ENCODE assay signal across 1 cellular context in the genomic region with DNA sequence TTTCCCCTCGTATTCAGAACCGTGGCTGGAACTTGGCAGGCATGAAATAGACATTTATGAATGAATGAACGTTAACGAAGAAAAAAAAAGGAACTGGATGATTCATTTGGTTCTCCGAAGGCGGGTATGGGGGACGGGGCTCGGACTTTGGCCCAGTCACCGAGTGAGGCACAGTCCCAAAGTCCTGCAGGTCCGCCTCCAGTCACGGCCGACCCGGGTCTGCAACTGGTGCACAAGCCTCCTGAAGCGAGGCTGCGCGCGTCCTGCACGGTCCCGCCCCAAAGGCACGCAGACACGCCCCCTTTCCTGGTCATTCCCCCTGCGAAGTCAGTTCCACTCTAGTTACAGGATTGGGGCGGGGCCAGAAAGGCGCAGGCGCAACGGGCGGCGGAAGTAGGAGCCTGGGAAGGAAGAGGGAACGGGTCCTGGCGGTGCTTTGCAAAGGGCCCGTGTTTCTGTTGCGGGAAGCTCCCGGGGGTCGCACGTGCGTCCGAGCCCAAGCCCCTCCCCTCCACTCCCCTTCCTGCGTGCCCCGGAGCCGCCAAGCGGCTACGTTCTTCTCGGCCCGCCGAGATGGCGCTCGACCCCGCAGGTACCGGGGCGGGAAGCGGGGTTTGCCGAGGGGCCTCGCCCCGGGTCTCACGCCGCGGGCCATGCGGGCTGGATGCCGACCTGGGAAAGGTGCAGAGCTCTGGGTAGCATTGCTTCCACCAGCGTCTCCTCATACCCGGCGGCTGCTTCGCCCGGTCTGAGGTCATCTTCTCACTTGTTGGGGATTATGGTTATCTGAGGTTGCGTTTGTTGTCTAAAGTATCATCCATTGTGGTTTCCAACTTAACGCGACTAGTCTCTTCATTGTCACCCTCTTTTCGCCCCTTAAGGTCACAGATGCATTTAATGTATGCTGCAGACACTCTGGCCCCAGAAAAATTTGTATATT.
TF ChIP-seq lines count a peak whose summit lies in the region.

A gene with protein sequence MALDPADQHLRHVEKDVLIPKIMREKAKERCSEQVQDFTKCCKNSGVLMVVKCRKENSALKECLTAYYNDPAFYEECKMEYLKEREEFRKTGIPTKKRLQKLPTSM (plus strand): TSS at position 399 of the 940 bp plus-strand sequence. CDS start 175 bp downstream, at position 574.

TF ChIP-seq in HepG2, 621 proteins besides CTCF, POLR2A, EP300 and RAD21 (continued from another document and continues in another):
- TF ChIP-seq, protein P1, sequence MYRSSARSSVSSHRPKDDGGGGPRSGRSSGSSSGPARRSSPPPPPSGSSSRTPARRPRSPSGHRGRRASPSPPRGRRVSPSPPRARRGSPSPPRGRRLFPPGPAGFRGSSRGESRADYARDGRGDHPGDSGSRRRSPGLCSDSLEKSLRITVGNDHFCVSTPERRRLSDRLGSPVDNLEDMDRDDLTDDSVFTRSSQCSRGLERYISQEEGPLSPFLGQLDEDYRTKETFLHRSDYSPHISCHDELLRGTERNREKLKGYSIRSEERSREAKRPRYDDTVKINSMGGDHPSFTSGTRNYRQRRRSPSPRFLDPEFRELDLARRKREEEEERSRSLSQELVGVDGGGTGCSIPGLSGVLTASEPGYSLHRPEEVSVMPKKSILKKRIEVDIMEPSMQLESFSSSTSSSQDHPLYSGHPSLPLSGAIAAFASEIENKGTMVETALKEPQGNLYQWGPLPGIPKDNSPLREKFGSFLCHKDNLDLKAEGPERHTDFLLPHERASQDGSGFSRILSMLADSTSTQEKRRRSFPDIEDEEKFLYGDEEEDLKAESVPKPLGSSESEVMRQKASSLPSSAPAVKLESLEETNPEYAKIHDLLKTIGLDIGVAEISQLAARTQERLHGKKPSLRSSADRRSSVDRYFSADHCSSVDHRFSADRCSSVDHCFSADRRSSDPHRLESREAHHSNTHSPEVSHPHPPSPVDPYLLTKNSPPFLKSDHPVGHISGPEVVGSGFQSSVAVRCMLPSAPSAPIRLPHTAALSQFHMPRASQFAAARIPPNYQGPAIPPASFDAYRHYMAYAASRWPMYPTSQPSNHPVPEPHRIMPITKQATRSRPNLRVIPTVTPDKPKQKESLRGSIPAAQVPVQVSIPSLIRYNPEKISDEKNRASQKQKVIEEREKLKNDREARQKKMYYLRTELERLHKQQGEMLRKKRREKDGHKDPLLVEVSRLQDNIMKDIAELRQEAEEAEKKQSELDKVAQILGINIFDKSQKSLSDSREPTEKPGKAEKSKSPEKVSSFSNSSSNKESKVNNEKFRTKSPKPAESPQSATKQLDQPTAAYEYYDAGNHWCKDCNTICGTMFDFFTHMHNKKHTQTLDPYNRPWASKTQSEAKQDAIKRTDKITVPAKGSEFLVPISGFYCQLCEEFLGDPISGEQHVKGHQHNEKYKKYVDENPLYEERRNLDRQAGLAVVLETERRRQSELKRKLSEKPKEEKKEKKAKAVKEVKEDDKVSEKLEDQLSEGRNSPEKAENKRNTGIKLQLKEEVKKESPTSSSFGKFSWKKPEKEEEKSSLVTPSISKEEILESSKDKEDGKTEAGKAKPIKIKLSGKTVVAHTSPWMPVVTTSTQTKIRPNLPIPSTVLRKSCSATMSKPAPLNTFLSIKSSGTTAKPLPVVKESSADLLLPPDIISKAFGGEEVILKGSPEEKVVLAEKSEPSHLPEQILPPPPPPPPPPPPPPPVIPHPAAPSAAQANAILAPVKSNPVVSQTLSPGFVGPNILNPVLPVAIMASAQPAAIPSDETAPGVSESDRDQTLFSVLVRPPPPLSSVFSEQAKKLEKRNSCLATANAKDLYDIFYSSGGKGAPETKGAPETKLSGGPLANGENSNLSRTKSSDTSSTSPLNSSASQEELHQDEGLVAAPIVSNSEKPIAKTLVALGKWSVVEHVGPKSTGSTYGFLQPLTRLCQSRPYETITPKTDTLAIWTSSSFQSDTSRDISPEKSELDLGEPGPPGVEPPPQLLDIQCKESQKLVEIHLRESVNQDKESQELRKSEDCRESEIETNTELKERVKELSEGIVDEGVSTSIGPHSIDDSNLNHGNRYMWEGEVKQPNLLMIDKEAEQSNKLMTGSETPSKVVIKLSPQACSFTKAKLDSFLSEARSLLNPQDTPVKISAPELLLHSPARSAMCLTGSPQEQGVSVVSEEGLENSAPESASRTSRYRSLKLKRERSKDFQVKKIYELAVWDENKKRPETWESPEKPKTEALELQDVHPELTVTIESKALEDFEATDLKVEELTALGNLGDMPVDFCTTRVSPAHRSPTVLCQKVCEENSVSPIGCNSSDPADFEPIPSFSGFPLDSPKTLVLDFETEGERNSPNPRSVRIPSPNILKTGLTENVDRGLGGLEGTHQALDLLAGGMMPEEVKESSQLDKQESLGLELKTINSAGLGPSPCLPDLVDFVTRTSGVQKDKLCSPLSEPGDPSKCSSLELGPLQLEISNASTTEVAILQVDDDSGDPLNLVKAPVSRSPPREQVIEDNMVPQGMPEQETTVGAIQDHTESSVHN (CRISPR knock-in tag; IDR thresholded peaks at IDR 0.05), result peak; percentile 55; the same call in 1 of the 2 replicates
- TF ChIP-seq CAMTA2 (CRISPR knock-in tag; IDR thresholded peaks at IDR 0.05; ENCODE audit: borderline replicate concordance) (peak; percentile 91; the same call in 1 of the 2 replicates), AHR (CRISPR knock-in tag; IDR thresholded peaks at IDR 0.05) (peak; percentile 83; the same call in 1 of the 2 replicates), IRX3 (CRISPR knock-in tag; IDR thresholded peaks at IDR 0.05; ENCODE audit: borderline replicate concordance, low read depth) (0 out of 2 replicates have a peak, but pooled peaks have one; percentile 88), ZNF83 (CRISPR knock-in tag; IDR thresholded peaks at IDR 0.05; ENCODE audit: borderline replicate concordance) (no peak), ZSCAN31 (CRISPR knock-in tag; IDR thresholded peaks at IDR 0.05; ENCODE audit: low read depth) (peak; percentile 93; the same call in 1 of the 2 replicates), ZMYM2 (CRISPR knock-in tag; IDR thresholded peaks at IDR 0.05) (peak; percentile 60; the same call in 1 of the 2 replicates), HNRNPL (IDR thresholded peaks at IDR 0.05; ENCODE audit: low read depth, low read length) (0 out of 2 replicates have a peak, but pooled peaks have one; percentile 18), POLR2G (IDR thresholded peaks at IDR 0.05; ENCODE audit: low read depth, low read length) (peak; percentile 96), MXD4 (CRISPR knock-in tag; IDR thresholded peaks at IDR 0.05) (peak; percentile 78; the same call in 1 of the 2 replicates), MXI1 (IDR thresholded peaks at IDR 0.05; ENCODE audit: borderline replicate concordance, low read depth, low read length) (peak; percentile 58; the same call in 2 of the 3 replicates), TAF1 (CRISPR knock-in tag; IDR thresholded peaks at IDR 0.05) (peak; percentile 96), ZNF138 (CRISPR knock-in tag; IDR thresholded peaks at IDR 0.05; ENCODE audit: low read depth) (peak; percentile 71; the same call in 1 of the 2 replicates), ZNF329 (CRISPR knock-in tag; IDR thresholded peaks at IDR 0.05; ENCODE audit: low read depth) (peak; percentile 70), ZNF709 (CRISPR knock-in tag; IDR thresholded peaks at IDR 0.05) (peak; percentile 95; the same call in 1 of the 2 replicates), ZC3H4 (CRISPR knock-in tag; IDR thresholded peaks at IDR 0.05; ENCODE audit: borderline replicate concordance) (no peak), RXRA (CRISPR knock-in tag; IDR thresholded peaks at IDR 0.05) (peak; percentile 71), CREM (IDR thresholded peaks at IDR 0.05) (no peak), CREM (CRISPR knock-in tag; IDR thresholded peaks at IDR 0.05) (no peak), KLF15 (CRISPR knock-in tag; IDR thresholded peaks at IDR 0.05; ENCODE audit: borderline replicate concordance) (peak; percentile 88; the same call in 1 of the 2 replicates), ZSCAN22 (CRISPR knock-in tag; IDR thresholded peaks at IDR 0.05) (peak; percentile 78; the same call in 1 of the 2 replicates), PRPF4 (IDR thresholded peaks at IDR 0.05; ENCODE audit: low read depth, low read length, poor library complexity, severe bottlenecking) (no peak)
- TF ChIP-seq, protein P2, sequence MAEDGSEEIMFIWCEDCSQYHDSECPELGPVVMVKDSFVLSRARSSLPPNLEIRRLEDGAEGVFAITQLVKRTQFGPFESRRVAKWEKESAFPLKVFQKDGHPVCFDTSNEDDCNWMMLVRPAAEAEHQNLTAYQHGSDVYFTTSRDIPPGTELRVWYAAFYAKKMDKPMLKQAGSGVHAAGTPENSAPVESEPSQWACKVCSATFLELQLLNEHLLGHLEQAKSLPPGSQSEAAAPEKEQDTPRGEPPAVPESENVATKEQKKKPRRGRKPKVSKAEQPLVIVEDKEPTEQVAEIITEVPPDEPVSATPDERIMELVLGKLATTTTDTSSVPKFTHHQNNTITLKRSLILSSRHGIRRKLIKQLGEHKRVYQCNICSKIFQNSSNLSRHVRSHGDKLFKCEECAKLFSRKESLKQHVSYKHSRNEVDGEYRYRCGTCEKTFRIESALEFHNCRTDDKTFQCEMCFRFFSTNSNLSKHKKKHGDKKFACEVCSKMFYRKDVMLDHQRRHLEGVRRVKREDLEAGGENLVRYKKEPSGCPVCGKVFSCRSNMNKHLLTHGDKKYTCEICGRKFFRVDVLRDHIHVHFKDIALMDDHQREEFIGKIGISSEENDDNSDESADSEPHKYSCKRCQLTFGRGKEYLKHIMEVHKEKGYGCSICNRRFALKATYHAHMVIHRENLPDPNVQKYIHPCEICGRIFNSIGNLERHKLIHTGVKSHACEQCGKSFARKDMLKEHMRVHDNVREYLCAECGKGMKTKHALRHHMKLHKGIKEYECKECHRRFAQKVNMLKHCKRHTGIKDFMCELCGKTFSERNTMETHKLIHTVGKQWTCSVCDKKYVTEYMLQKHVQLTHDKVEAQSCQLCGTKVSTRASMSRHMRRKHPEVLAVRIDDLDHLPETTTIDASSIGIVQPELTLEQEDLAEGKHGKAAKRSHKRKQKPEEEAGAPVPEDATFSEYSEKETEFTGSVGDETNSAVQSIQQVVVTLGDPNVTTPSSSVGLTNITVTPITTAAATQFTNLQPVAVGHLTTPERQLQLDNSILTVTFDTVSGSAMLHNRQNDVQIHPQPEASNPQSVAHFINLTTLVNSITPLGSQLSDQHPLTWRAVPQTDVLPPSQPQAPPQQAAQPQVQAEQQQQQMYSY (CRISPR knock-in tag; IDR thresholded peaks at IDR 0.05), result peak; percentile 54; the same call in 1 of the 2 replicates
- TF ChIP-seq, protein P3, sequence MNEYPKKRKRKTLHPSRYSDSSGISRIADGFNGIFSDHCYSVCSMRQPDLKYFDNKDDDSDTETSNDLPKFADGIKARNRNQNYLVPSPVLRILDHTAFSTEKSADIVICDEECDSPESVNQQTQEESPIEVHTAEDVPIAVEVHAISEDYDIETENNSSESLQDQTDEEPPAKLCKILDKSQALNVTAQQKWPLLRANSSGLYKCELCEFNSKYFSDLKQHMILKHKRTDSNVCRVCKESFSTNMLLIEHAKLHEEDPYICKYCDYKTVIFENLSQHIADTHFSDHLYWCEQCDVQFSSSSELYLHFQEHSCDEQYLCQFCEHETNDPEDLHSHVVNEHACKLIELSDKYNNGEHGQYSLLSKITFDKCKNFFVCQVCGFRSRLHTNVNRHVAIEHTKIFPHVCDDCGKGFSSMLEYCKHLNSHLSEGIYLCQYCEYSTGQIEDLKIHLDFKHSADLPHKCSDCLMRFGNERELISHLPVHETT (CRISPR knock-in tag; conservative IDR thresholded peaks at IDR 0.05), result peak; percentile 51; the same call in 1 of the 2 replicates
- TF ChIP-seq, protein P4, sequence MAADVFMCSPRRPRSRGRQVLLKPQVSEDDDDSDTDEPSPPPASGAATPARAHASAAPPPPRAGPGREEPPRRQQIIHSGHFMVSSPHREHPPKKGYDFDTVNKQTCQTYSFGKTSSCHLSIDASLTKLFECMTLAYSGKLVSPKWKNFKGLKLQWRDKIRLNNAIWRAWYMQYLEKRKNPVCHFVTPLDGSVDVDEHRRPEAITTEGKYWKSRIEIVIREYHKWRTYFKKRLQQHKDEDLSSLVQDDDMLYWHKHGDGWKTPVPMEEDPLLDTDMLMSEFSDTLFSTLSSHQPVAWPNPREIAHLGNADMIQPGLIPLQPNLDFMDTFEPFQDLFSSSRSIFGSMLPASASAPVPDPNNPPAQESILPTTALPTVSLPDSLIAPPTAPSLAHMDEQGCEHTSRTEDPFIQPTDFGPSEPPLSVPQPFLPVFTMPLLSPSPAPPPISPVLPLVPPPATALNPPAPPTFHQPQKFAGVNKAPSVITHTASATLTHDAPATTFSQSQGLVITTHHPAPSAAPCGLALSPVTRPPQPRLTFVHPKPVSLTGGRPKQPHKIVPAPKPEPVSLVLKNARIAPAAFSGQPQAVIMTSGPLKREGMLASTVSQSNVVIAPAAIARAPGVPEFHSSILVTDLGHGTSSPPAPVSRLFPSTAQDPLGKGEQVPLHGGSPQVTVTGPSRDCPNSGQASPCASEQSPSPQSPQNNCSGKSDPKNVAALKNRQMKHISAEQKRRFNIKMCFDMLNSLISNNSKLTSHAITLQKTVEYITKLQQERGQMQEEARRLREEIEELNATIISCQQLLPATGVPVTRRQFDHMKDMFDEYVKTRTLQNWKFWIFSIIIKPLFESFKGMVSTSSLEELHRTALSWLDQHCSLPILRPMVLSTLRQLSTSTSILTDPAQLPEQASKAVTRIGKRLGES (CRISPR knock-in tag; IDR thresholded peaks at IDR 0.05; ENCODE audit: borderline replicate concordance), result no peak
- TF ChIP-seq, protein P5, sequence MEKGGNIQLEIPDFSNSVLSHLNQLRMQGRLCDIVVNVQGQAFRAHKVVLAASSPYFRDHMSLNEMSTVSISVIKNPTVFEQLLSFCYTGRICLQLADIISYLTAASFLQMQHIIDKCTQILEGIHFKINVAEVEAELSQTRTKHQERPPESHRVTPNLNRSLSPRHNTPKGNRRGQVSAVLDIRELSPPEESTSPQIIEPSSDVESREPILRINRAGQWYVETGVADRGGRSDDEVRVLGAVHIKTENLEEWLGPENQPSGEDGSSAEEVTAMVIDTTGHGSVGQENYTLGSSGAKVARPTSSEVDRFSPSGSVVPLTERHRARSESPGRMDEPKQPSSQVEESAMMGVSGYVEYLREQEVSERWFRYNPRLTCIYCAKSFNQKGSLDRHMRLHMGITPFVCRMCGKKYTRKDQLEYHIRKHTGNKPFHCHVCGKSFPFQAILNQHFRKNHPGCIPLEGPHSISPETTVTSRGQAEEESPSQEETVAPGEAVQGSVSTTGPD (CRISPR knock-in tag; IDR thresholded peaks at IDR 0.05), result no peak
- TF ChIP-seq, protein P6, sequence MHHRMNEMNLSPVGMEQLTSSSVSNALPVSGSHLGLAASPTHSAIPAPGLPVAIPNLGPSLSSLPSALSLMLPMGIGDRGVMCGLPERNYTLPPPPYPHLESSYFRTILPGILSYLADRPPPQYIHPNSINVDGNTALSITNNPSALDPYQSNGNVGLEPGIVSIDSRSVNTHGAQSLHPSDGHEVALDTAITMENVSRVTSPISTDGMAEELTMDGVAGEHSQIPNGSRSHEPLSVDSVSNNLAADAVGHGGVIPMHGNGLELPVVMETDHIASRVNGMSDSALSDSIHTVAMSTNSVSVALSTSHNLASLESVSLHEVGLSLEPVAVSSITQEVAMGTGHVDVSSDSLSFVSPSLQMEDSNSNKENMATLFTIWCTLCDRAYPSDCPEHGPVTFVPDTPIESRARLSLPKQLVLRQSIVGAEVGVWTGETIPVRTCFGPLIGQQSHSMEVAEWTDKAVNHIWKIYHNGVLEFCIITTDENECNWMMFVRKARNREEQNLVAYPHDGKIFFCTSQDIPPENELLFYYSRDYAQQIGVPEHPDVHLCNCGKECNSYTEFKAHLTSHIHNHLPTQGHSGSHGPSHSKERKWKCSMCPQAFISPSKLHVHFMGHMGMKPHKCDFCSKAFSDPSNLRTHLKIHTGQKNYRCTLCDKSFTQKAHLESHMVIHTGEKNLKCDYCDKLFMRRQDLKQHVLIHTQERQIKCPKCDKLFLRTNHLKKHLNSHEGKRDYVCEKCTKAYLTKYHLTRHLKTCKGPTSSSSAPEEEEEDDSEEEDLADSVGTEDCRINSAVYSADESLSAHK (CRISPR knock-in tag; IDR thresholded peaks at IDR 0.05; ENCODE audit: borderline replicate concordance), result no peak
